In the genomic region with DNA sequence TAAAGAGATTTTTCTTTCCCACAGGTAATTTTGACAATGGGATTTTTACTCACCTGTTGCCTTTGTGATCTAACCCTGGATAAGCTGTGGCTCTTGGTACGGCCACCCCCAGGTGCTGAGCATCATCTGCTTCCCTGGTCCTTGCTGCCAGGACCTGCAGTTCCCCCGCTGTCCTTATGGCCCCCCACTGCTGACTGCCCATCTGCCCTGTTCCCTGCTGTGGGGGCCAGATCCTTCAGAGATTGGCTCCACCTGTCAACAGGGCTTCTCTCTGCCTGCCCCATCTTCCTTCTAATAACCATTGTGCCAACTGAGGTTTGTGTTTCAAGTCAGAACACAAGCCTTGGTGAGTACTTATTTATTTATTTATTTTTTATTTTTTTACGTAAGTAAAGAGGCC, we compare ENCODE assay signal across 28 cellular contexts.
DNase-seq lines count a peak whose midpoint lies in the region; ATAC-seq and TF ChIP-seq lines count a peak whose summit lies in the region.
"Had no signal": no experiment of that assay in that cellular context is flagged by ENCODE, and none has a peak within 500 bp of the region (broad histone marks: within the 10 kb centered on the region; RNA-seq: fewer than 3 reads in every experiment).

No MANE protein-coding gene starts in this region.

- peaks cover 26% of the 10 kb centered on the region for H3K4me1 ChIP-seq in smooth muscle cell (ENCODE audit: low read depth)
- H3K4me1 ChIP-seq: colonic mucosa, prostate gland, testis, uterus had no signal

- no peaks in the 10 kb centered on the region for H3K9me3 Mint-ChIP-seq in activated naive CD4-positive, alpha-beta T cell treated with anti-CD3 and anti-CD28 coated beads, Interleukin-2, amount 50 U/mL, for 24 hours
- H3K9me3 Mint-ChIP-seq in dendritic cell treated with granulocyte-macrophage colony-stimulating factor and Interleukin-4, amounts not matched to agents 40 ng/mL and 50 ng/mL, for 4 days = no peaks in the 10 kb centered on the region
- H3K9me3 Mint-ChIP-seq in activated T-cell treated with anti-CD3 and anti-CD28 coated beads, Interleukin-2, amount 50 U/mL, for 24 hours = no peaks in the 10 kb centered on the region

- H3K27ac ChIP-seq in smooth muscle cell (ENCODE audit: low read depth) = peak overlapping the region; percentile 91
- H3K27ac ChIP-seq: colonic mucosa, foreskin keratinocyte, Peyer's patch, prostate gland, SJCRH30, testis, uterus had no signal

- H3K4me3 Mint-ChIP-seq in activated naive CD4-positive, alpha-beta T cell treated with anti-CD3 and anti-CD28 coated beads, Interleukin-2, amount 50 U/mL, for 24 hours = no peak overlapping the region
- H3K4me3 Mint-ChIP-seq in dendritic cell treated with granulocyte-macrophage colony-stimulating factor and Interleukin-4, amounts not matched to agents 40 ng/mL and 50 ng/mL, for 4 days = no peak overlapping the region
- H3K4me3 Mint-ChIP-seq in activated T-cell treated with anti-CD3 and anti-CD28 coated beads, Interleukin-2, amount 50 U/mL, for 24 hours = no peak overlapping the region
- H3K4me3 Mint-ChIP-seq: B cell had no signal

- peak overlapping the region; percentile 70 for H3K27ac Mint-ChIP-seq in activated naive CD4-positive, alpha-beta T cell treated with anti-CD3 and anti-CD28 coated beads, Interleukin-2, amount 50 U/mL, for 24 hours
- H3K27ac Mint-ChIP-seq in dendritic cell treated with granulocyte-macrophage colony-stimulating factor and Interleukin-4, amounts not matched to agents 40 ng/mL and 50 ng/mL, for 4 days = peak overlapping the region; percentile 44
- H3K27ac Mint-ChIP-seq in activated T-cell treated with anti-CD3 and anti-CD28 coated beads, Interleukin-2, amount 50 U/mL, for 24 hours = no peak overlapping the region
- H3K27ac Mint-ChIP-seq: B cell had no signal

- no peaks in the 10 kb centered on the region for H3K79me2 ChIP-seq in smooth muscle cell (ENCODE audit: low read depth)

- no peaks in the 10 kb centered on the region for H3K27me3 Mint-ChIP-seq in activated naive CD4-positive, alpha-beta T cell treated with anti-CD3 and anti-CD28 coated beads, Interleukin-2, amount 50 U/mL, for 24 hours
- H3K27me3 Mint-ChIP-seq in dendritic cell treated with granulocyte-macrophage colony-stimulating factor and Interleukin-4, amounts not matched to agents 40 ng/mL and 50 ng/mL, for 4 days = no peaks in the 10 kb centered on the region
- no peaks in the 10 kb centered on the region for H3K27me3 Mint-ChIP-seq in activated T-cell treated with anti-CD3 and anti-CD28 coated beads, Interleukin-2, amount 50 U/mL, for 24 hours
- H3K27me3 Mint-ChIP-seq: B cell had no signal

- no peak overlapping the region for H3K9ac ChIP-seq in smooth muscle cell (ENCODE audit: low read depth)

- H3K4me1 Mint-ChIP-seq in activated naive CD4-positive, alpha-beta T cell treated with anti-CD3 and anti-CD28 coated beads, Interleukin-2, amount 50 U/mL, for 24 hours = peaks cover 53% of the 10 kb centered on the region
- peaks cover 44% of the 10 kb centered on the region for H3K4me1 Mint-ChIP-seq in dendritic cell treated with granulocyte-macrophage colony-stimulating factor and Interleukin-4, amounts not matched to agents 40 ng/mL and 50 ng/mL, for 4 days (ENCODE audit: low read depth)
- H3K4me1 Mint-ChIP-seq in activated T-cell treated with anti-CD3 and anti-CD28 coated beads, Interleukin-2, amount 50 U/mL, for 24 hours (ENCODE audit: low read depth) = peaks cover 72% of the 10 kb centered on the region

- H3K36me3 Mint-ChIP-seq in activated naive CD4-positive, alpha-beta T cell treated with anti-CD3 and anti-CD28 coated beads, Interleukin-2, amount 50 U/mL, for 24 hours = peaks cover 15% of the 10 kb centered on the region
- H3K36me3 Mint-ChIP-seq in dendritic cell treated with granulocyte-macrophage colony-stimulating factor and Interleukin-4, amounts not matched to agents 40 ng/mL and 50 ng/mL, for 4 days (ENCODE audit: low read depth) = peaks cover 46% of the 10 kb centered on the region
- peaks cover 36% of the 10 kb centered on the region for H3K36me3 Mint-ChIP-seq in activated T-cell treated with anti-CD3 and anti-CD28 coated beads, Interleukin-2, amount 50 U/mL, for 24 hours (ENCODE audit: low read depth)

- H4K20me1 ChIP-seq in smooth muscle cell (ENCODE audit: low read depth) = no peaks in the 10 kb centered on the region

- H3F3A ChIP-seq in smooth muscle cell (ENCODE audit: low read depth) = peaks cover 40% of the 10 kb centered on the region

- no peak for TF ChIP-seq CTCF in smooth muscle cell (IDR thresholded peaks at IDR 0.05; ENCODE audit: borderline replicate concordance, insufficient read depth, poor library complexity, severe bottlenecking)

- no peaks in the 10 kb centered on the region for H3K9me3 ChIP-seq in smooth muscle cell (replicated peaks; ENCODE audit: low read depth)
- H3K9me3 ChIP-seq: colonic mucosa, Peyer's patch, prostate gland, SJCRH30, testis, uterus had no signal

- ATAC-seq in HG02642 (IDR thresholded peaks at IDR 0.05; ENCODE audit: poor library complexity, unreplicated experiment) = no peak
- ATAC-seq: esophagus mucosa, foreskin keratinocyte had no signal

- H3K4me3 ChIP-seq in smooth muscle cell = no peak overlapping the region
- H3K4me3 ChIP-seq: colonic mucosa, Peyer's patch, prostate gland, SJCRH30, testis, uterus had no signal

- WGBS in smooth muscle cell (ENCODE audit: low lambda C conversion rate) = 86% methylated on average over 3 of the region's 3 CpGs

- no peaks in the 10 kb centered on the region for H3K27me3 ChIP-seq in smooth muscle cell (ENCODE audit: low read depth)
- H3K27me3 ChIP-seq: colonic mucosa, foreskin keratinocyte, Peyer's patch, SJCRH30, testis, uterus had no signal

- no peak overlapping the region for H2AFZ ChIP-seq in smooth muscle cell (ENCODE audit: low read depth)

- intact Hi-C loops in dendritic cell treated with granulocyte-macrophage colony-stimulating factor and Interleukin-4, amounts not matched to agents 40 ng/mL and 50 ng/mL, for 4 days (cut with micrococcal nuclease) = no loop called here

- DNase-seq in activated naive CD4-positive, alpha-beta T cell treated with Interleukin-2 at 50 U/mL for 16 hours = no peak
- DNase-seq in NCI-H146 treated with DMSO at 0.1 percent for 48 hours (lab: John Stamatoyannopoulos, UW; ENCODE audit: unreplicated experiment) (peak; percentile 16), smooth muscle cell (lab: John Stamatoyannopoulos, UW; ENCODE audit: unreplicated experiment) (no peak), NCI-H1048 (lab: John Stamatoyannopoulos, UW) (no peak)
- no peak for DNase-seq in activated T-cell treated with anti-CD3 and anti-CD28 coated beads, Interleukin-2, amount 50 U/mL, for 24 hours
- DNase-seq: activated CD4-positive, alpha-beta T cell treated with anti-CD3 and anti-CD28 coated beads for 1 hour; activated effector memory CD4-positive, alpha-beta T cell treated with anti-CD3 and anti-CD28 coated beads, Interleukin-2, amount 50 U/mL, for 16 hours; activated T-cell treated with anti-CD3 and anti-CD28 coated beads for 4 hours; amniotic stem cell; colonic mucosa; DMS79; foreskin keratinocyte; GF-D8; NCI-H1105; NCI-H2029; NCI-H526 treated with DMSO at 0.1 percent for 48 hours; Peyer's patch; SJCRH30; stimulated activated CD4-positive, alpha-beta T cell treated with anti-CD3 and anti-CD28 coated beads, Interleukin-15, amount 100 ng/mL, for 24 hours; stimulated activated naive CD4-positive, alpha-beta T cell; testis; uterus had no signal

- no peaks in the 10 kb centered on the region for H3K36me3 ChIP-seq in smooth muscle cell (ENCODE audit: low read depth)
- H3K36me3 ChIP-seq: colonic mucosa, Peyer's patch, prostate gland, uterus had no signal

- H3K4me2 ChIP-seq in smooth muscle cell = no peak overlapping the region
